Comparison of ENCODE assay signal across 23 cellular contexts in the genomic region with DNA sequence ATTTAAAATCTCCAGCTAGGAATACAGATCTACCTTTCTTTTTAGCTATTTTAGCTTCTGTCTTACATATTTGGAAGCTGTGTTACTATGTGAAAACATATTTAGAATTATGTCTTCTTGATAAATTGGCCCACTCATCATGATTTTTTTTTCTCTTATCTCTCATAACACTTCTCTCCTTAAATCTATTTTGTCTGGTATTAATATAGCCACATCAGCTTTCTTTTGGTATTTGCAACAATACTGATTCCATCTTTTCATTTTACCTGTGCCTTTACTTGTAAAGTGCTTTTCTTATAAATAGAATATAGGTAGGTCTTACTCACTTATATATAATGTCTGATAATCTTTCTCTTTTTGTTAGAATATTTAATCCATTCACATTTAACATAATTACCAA. TPM values are rescaled to one million over a fixed set of nuclear protein-coding genes. Genes with fewer than 3 reads are reported as not detected.
DNase-seq lines count a peak whose midpoint lies in the region; ATAC-seq, FAIRE-seq and TF ChIP-seq lines count a peak whose summit lies in the region.
"Had no signal": no experiment of that assay in that cellular context is flagged by ENCODE, and none has a peak within 500 bp of the region (broad histone marks: within the 10 kb centered on the region; RNA-seq: fewer than 3 reads in every experiment).

No MANE protein-coding gene starts in this region.

- peaks cover 30% of the 10 kb centered on the region for H3K4me1 Mint-ChIP-seq in MCF 10A (ENCODE audit: insufficient read depth, unreplicated experiment)
- H3K4me1 Mint-ChIP-seq in GM23338, result peaks cover 4% of the 10 kb centered on the region; the same call in 2 of the 3 replicates
- H3K4me1 Mint-ChIP-seq in activated CD4-positive, alpha-beta T cell treated with anti-CD3 and anti-CD28 coated beads, Interleukin-2, amount 10 ng/mL, durations not matched to agents 24 days and 14 days, result peaks cover 16% of the 10 kb centered on the region

- H3K27ac Mint-ChIP-seq in MCF 10A (ENCODE audit: low read depth, unreplicated experiment), result peak overlapping the region; percentile 22
- H3K27ac Mint-ChIP-seq in GM23338, result peak overlapping the region; percentile 9; the same call in 1 of the 2 replicates
- no peak overlapping the region for H3K27ac Mint-ChIP-seq in activated CD4-positive, alpha-beta T cell treated with anti-CD3 and anti-CD28 coated beads, Interleukin-2, amount 10 ng/mL, durations not matched to agents 24 days and 14 days
- H3K27ac Mint-ChIP-seq: B cell; CD4-positive, alpha-beta T cell had no signal

- ATAC-seq in GM23338, result no peak
- no peak for ATAC-seq in K562
- ATAC-seq in GM19455 (IDR thresholded peaks at IDR 0.05; ENCODE audit: unreplicated experiment), result no peak
- ATAC-seq: HCT116 had no signal

- DNase-seq in MCF 10A (ENCODE audit: unreplicated experiment) (no peak), mammary epithelial cell (no peak), GM23338 (ENCODE audit: low spot score) (no peak), K562 (ENCODE audit: extremely low read depth in 1 of 4, low spot score in 3 of 4) (no peak), smooth muscle cell (lab: John Stamatoyannopoulos, UW; ENCODE audit: unreplicated experiment) (no peak), substantia nigra (lab: John Stamatoyannopoulos, UW) (no peak)
- DNase-seq in activated CD4-positive, alpha-beta T cell treated with anti-CD3 and anti-CD28 coated beads, Interleukin-2, amount 10 ng/mL, durations not matched to agents 24 days and 14 days, result no peak
- DNase-seq: Calu3; CD4-positive, alpha-beta T cell; COR-L47; DMS53; DMS79 treated with DMSO at 0.1 percent for 48 hours; GF-D8; H7 had no signal

- H3K4me3 Mint-ChIP-seq in MCF 10A (ENCODE audit: unreplicated experiment) (no peak overlapping the region), GM23338 (no peak overlapping the region)
- H3K4me3 Mint-ChIP-seq in activated CD4-positive, alpha-beta T cell treated with anti-CD3 and anti-CD28 coated beads, Interleukin-2, amount 10 ng/mL, durations not matched to agents 24 days and 14 days, result no peak overlapping the region
- H3K4me3 Mint-ChIP-seq: B cell; CD4-positive, alpha-beta T cell had no signal

- BruUV-seq in MCF 10A (replicated peaks; lab: Mats Ljungman, UMichigan), result no TSS peak
- BruUV-seq in mammary epithelial cell (replicated peaks; lab: Mats Ljungman, UMichigan), result no TSS peak
- BruUV-seq in K562 (replicated peaks; lab: Mats Ljungman, UMichigan), result no TSS peak

- CTCF ChIA-PET in MCF 10A (lab: Yijun Ruan, JAX) (interaction anchor here (0.6 kb wide), 1 partner anchor 254 kb away, joined by 4 read pairs; no protein-coding TSS in a partner anchor), mammary epithelial cell (lab: Charles Lee; ENCODE audit: low non-redundant PET) (no interaction called here), K562 (lab: Yijun Ruan, JAX; ENCODE audit: low intra/inter-chr PET ratio) (no interaction called here)

- intact Hi-C loops in MCF 10A (cut with micrococcal nuclease) (no loop called here), mammary epithelial cell (cut with micrococcal nuclease) (no loop called here), K562 (cut with micrococcal nuclease) (no loop called here)
- intact Hi-C loops in activated CD4-positive, alpha-beta T cell treated with anti-CD3 and anti-CD28 coated beads, Interleukin-2, amount 10 ng/mL, durations not matched to agents 24 days and 14 days (cut with micrococcal nuclease), result no loop called here

- no peak overlapping the region for H3K4me2 ChIP-seq in mammary epithelial cell (ENCODE audit: insufficient read depth, low read depth, low read length)
- H3K4me2 ChIP-seq in GM23338, result no peak overlapping the region
- H3K4me2 ChIP-seq in K562 (ENCODE audit: insufficient read depth, low read length), result no peak overlapping the region
- H3K4me2 ChIP-seq in smooth muscle cell, result peak overlapping the region; percentile 70
- H3K4me2 ChIP-seq: BLaER1 had no signal

- TF ChIP-seq CTCF in MCF 10A (IDR thresholded peaks at IDR 0.05; ENCODE audit: unreplicated experiment), result no peak
- TF ChIP-seq CTCF in mammary epithelial cell (conservative IDR thresholded peaks at IDR 0.05 in 1 of 2, IDR thresholded peaks at IDR 0.05 in 1 of 2; ENCODE audit: extremely low read depth in 1 of 2, insufficient read depth in 1 of 2, low read depth in 1 of 2, low read length in 2 of 2), result no peak
- no peak for TF ChIP-seq CTCF in GM23338 (conservative IDR thresholded peaks at IDR 0.05; ENCODE audit: low read depth in 2 of 2)
- TF ChIP-seq CTCF in K562 (IDR thresholded peaks at IDR 0.05 in 2 of 3, conservative IDR thresholded peaks at IDR 0.05 in 1 of 3; ENCODE audit: insufficient read depth in 2 of 3, low read depth in 1 of 3, low read length in 3 of 3), result no peak
- TF ChIP-seq CTCF in smooth muscle cell (IDR thresholded peaks at IDR 0.05; ENCODE audit: borderline replicate concordance, insufficient read depth, poor library complexity, severe bottlenecking), result no peak

- H3K79me2 ChIP-seq in mammary epithelial cell (ENCODE audit: insufficient read depth, low read length), result peaks cover 90% of the 10 kb centered on the region
- peaks cover 99% of the 10 kb centered on the region for H3K79me2 ChIP-seq in GM23338 (replicated peaks; ENCODE audit: insufficient read depth)
- H3K79me2 ChIP-seq in K562 (ENCODE audit: control insufficient read depth, insufficient read depth, low read length), result peaks cover 100% of the 10 kb centered on the region
- peaks cover 100% of the 10 kb centered on the region for H3K79me2 ChIP-seq in smooth muscle cell (ENCODE audit: low read depth)

- H4K20me1 ChIP-seq in mammary epithelial cell (ENCODE audit: insufficient read depth, low read length) (no peaks in the 10 kb centered on the region), GM23338 (replicated peaks; ENCODE audit: insufficient read depth) (0 out of 2 replicates have a peak, but pooled peaks cover 3% of the 10 kb centered on the region), K562 (replicated peaks; ENCODE audit: control insufficient read depth, insufficient read depth, low read length) (peaks cover 7% of the 10 kb centered on the region), smooth muscle cell (ENCODE audit: low read depth) (peaks cover 100% of the 10 kb centered on the region)

- H3K36me3 Mint-ChIP-seq in MCF 10A (ENCODE audit: insufficient read depth, unreplicated experiment) (peaks cover 27% of the 10 kb centered on the region), GM23338 (ENCODE audit: low read depth) (0 out of 3 replicates have a peak, but pooled peaks cover 3% of the 10 kb centered on the region)
- peaks cover 28% of the 10 kb centered on the region for H3K36me3 Mint-ChIP-seq in activated CD4-positive, alpha-beta T cell treated with anti-CD3 and anti-CD28 coated beads, Interleukin-2, amount 10 ng/mL, durations not matched to agents 24 days and 14 days (ENCODE audit: low read depth)

- POLR2A ChIA-PET in MCF 10A (lab: Yijun Ruan, JAX), result interaction anchor here (0.7 to 3.6 kb wide), 2 partner anchors 20 to 58 kb away, joined by 3 to 23 read pairs; partner anchors contain the start of gene PJA2
- POLR2A ChIA-PET in K562 (lab: Yijun Ruan, JAX), result interaction anchor here (0.5 to 1.0 kb wide), 4 partner anchors 9 to 1718 kb away, joined by 3 to 5 read pairs (median 3); no protein-coding TSS in a partner anchor

- H3K9ac ChIP-seq in mammary epithelial cell (ENCODE audit: insufficient read depth, low read length), result no peak overlapping the region
- no peak overlapping the region for H3K9ac ChIP-seq in K562 (ENCODE audit: insufficient read depth in 1 of 2, low read depth in 2 of 2, low read length in 2 of 2)
- H3K9ac ChIP-seq in smooth muscle cell (ENCODE audit: low read depth), result no peak overlapping the region
- H3K9ac ChIP-seq: BLaER1 had no signal

- H2AFZ ChIP-seq in mammary epithelial cell (ENCODE audit: low read depth, low read length), result no peak overlapping the region
- H2AFZ ChIP-seq in GM23338, result no peak overlapping the region
- H2AFZ ChIP-seq in K562 (ENCODE audit: low read depth, low read length), result no peak overlapping the region
- no peak overlapping the region for H2AFZ ChIP-seq in smooth muscle cell (ENCODE audit: low read depth)

- no peak for FAIRE-seq in K562 (lab: Jason Lieb, UNC)
- FAIRE-seq: A204.1, GM12891, H1 had no signal

- H3K9me2 ChIP-seq in GM23338 (ENCODE audit: insufficient read depth), result no peaks in the 10 kb centered on the region

- H3K9me1 ChIP-seq in K562 (ENCODE audit: control insufficient read depth, insufficient read depth, low read length), result no peaks in the 10 kb centered on the region

- H3K36me3 ChIP-seq in mammary epithelial cell (ENCODE audit: insufficient read depth, low read length) (no peaks in the 10 kb centered on the region), GM23338 (ENCODE audit: insufficient read depth) (no peaks in the 10 kb centered on the region), K562 (ENCODE audit: control insufficient read depth, insufficient read depth, low read length) (0 out of 3 replicates have a peak, but pooled peaks cover 2% of the 10 kb centered on the region), smooth muscle cell (ENCODE audit: low read depth) (no peaks in the 10 kb centered on the region)

- no peaks in the 10 kb centered on the region for H3F3A ChIP-seq in GM23338 (replicated peaks; ENCODE audit: low read depth)
- no peaks in the 10 kb centered on the region for H3F3A ChIP-seq in smooth muscle cell (ENCODE audit: low read depth)

- peaks cover 14% of the 10 kb centered on the region for H3K4me1 ChIP-seq in mammary epithelial cell (ENCODE audit: insufficient read depth, low read length)
- no peaks in the 10 kb centered on the region for H3K4me1 ChIP-seq in GM23338 (ENCODE audit: insufficient read depth)
- H3K4me1 ChIP-seq in K562 (replicated peaks in 1 of 2; ENCODE audit: control insufficient read depth in 2 of 2, insufficient read depth in 2 of 2, low read length in 2 of 2), result peaks cover 2 to 20% of the 10 kb centered on the region in 2 experiments
- H3K4me1 ChIP-seq in smooth muscle cell (ENCODE audit: low read depth), result peaks cover 20% of the 10 kb centered on the region

- H3K9me3 Mint-ChIP-seq in MCF 10A (ENCODE audit: unreplicated experiment), result peaks cover 8% of the 10 kb centered on the region
- no peaks in the 10 kb centered on the region for H3K9me3 Mint-ChIP-seq in GM23338
- H3K9me3 Mint-ChIP-seq in activated CD4-positive, alpha-beta T cell treated with anti-CD3 and anti-CD28 coated beads, Interleukin-2, amount 10 ng/mL, durations not matched to agents 24 days and 14 days, result peaks cover 5% of the 10 kb centered on the region
- H3K9me3 Mint-ChIP-seq: CD4-positive, alpha-beta T cell had no signal

- no peak for TF ChIP-seq EP300 in K562 (IDR thresholded peaks at IDR 0.05; ENCODE audit: low read length)

- no peak for TF ChIP-seq POLR2A in K562 (conservative IDR thresholded peaks at IDR 0.05)

- H3K27ac ChIP-seq in mammary epithelial cell (ENCODE audit: insufficient read depth, low read depth, low read length) (no peak overlapping the region), GM23338 (ENCODE audit: low read depth) (no peak overlapping the region), K562 (ENCODE audit: extremely low read depth, low read depth, low read length) (no peak overlapping the region), smooth muscle cell (ENCODE audit: low read depth) (peak overlapping the region; percentile 54), substantia nigra (ENCODE audit: low read depth, low read length, poor library complexity, severe bottlenecking) (no peak overlapping the region)
- H3K27ac ChIP-seq: 22Rv1, BLaER1, C4-2B had no signal

- H3K9me3 ChIP-seq in mammary epithelial cell (replicated peaks; ENCODE audit: insufficient read depth, low read length), result no peaks in the 10 kb centered on the region
- H3K9me3 ChIP-seq in K562 (replicated peaks; ENCODE audit: control insufficient read depth, insufficient read depth, low read depth, low read length), result no peaks in the 10 kb centered on the region
- H3K9me3 ChIP-seq in smooth muscle cell (replicated peaks; ENCODE audit: low read depth), result no peaks in the 10 kb centered on the region

- dilution Hi-C loops in mammary epithelial cell (cut with HindIII; ENCODE audit: low sequenced_read_pairs), result no loop called here

- H3K27me3 ChIP-seq in mammary epithelial cell (ENCODE audit: insufficient read depth, low read length), result no peaks in the 10 kb centered on the region
- no peaks in the 10 kb centered on the region for H3K27me3 ChIP-seq in GM23338 (ENCODE audit: insufficient read depth)
- H3K27me3 ChIP-seq in K562 (ENCODE audit: control insufficient read depth in 2 of 2, insufficient read depth in 2 of 2, low read length in 2 of 2), result no peaks in the 10 kb centered on the region
- no peaks in the 10 kb centered on the region for H3K27me3 ChIP-seq in smooth muscle cell (ENCODE audit: low read depth)
- H3K27me3 ChIP-seq: BLaER1 had no signal

- TF ChIP-seq RAD21 in K562 (CRISPR knock-in tag; conservative IDR thresholded peaks at IDR 0.05 in 1 of 2, IDR thresholded peaks at IDR 0.05 in 1 of 2), result no peak

- in situ Hi-C loops in mammary epithelial cell (cut with MboI; ENCODE audit: low sequenced_read_pairs in 2 of 2) (no loop called here), K562 (cut with MboI) (no loop called here)

- H3K27me3 Mint-ChIP-seq in MCF 10A (ENCODE audit: insufficient read depth, unreplicated experiment), result no peaks in the 10 kb centered on the region
- H3K27me3 Mint-ChIP-seq in GM23338 (ENCODE audit: insufficient read depth, low read depth, poor library complexity), result no peaks in the 10 kb centered on the region
- no peaks in the 10 kb centered on the region for H3K27me3 Mint-ChIP-seq in activated CD4-positive, alpha-beta T cell treated with anti-CD3 and anti-CD28 coated beads, Interleukin-2, amount 10 ng/mL, durations not matched to agents 24 days and 14 days
- H3K27me3 Mint-ChIP-seq: B cell; CD4-positive, alpha-beta T cell had no signal

- H3K4me3 ChIP-seq in mammary epithelial cell (replicated peaks in 1 of 3; ENCODE audit: insufficient read depth in 1 of 3, low read depth in 2 of 3, low read length in 3 of 3) (no peak overlapping the region), GM23338 (no peak overlapping the region), K562 (no peak overlapping the region), smooth muscle cell (no peak overlapping the region)
- H3K4me3 ChIP-seq: BLaER1 had no signal

RNA-seq across cellular contexts. Expression of gene PJA2, which starts 19.6 kb away (rescaled TPM):
- total RNA-seq in MCF 10A (2022) (54.4 and 56.9 TPM in 2 replicates), mammary epithelial cell (10 to 100 TPM; 40.3 to 64.5 TPM), K562 (2014; rRNA removed) (25.1 and 26.4 TPM in 2 replicates), K562 (2014; rRNA removed; fragmentation: Illumina TruSeq; extraction: Trizol) (56.7 and 63.5 TPM in 2 replicates), K562 (2015; rRNA removed; fragmentation: Illumina TruSeq; extraction: Trizol) (48.8 and 52.1 TPM in 2 replicates), K562 (2021) (43.1 and 43.7 TPM in 2 replicates), smooth muscle cell (183 and 221 TPM in 2 replicates)
- polyA plus RNA-seq in mammary epithelial cell (24.2 TPM), GM23338 (2016; fragmentation: Nextera tagmentation; extraction: Ambion mirVana) (30.3 and 31.5 TPM in 2 replicates), K562 (2011; rRNA removed) (69.6 and 82.1 TPM in 2 replicates), K562 (2014; fragmentation: Illumina TruSeq; extraction: Trizol) (50.2 and 53.2 TPM in 2 replicates), K562 (2014; fragmentation: Nextera tagmentation; extraction: Ambion mirVana) (10 to 100 TPM; 31.2 to 50.1 TPM), K562 (2014; rRNA removed) (33.9 TPM in 2 replicates), smooth muscle cell (79.4 and 84.0 TPM in 2 replicates)
- polyA minus RNA-seq in mammary epithelial cell, result 48.6 TPM
- total RNA-seq in GM23338 (2014; rRNA removed; shearing (Covaris generic)), result 62.5 and 65.3 TPM in 2 replicates
- total RNA-seq in K562 (2011; cell fraction: chromatin; rRNA removed; ENCODE audit: low replicate concordance), result 17.3 and 73.8 TPM in 2 replicates
- total RNA-seq in K562 (2011; cell fraction: nucleolus; rRNA removed), result 9.3 and 12.9 TPM in 2 replicates
- 29.8 and 44.4 TPM in 2 replicates for total RNA-seq in K562 (2011; cell fraction: nucleoplasm; rRNA removed)
- polyA plus RNA-seq in K562 (2011; cell fraction: cytosol; rRNA removed), result 16.4 and 39.3 TPM in 2 replicates
- polyA plus RNA-seq in K562 (2011; cell fraction: nucleus; rRNA removed), result 14.9 and 24.4 TPM in 2 replicates
- 44.5 and 46.7 TPM in 2 replicates for polyA plus RNA-seq in K562 (2012)
- 150 and 167 TPM in 2 replicates for polyA minus RNA-seq in K562 (2011; rRNA and poly(A)+ RNA removed)
- polyA minus RNA-seq in K562 (2011; cell fraction: cytosol; rRNA and poly(A)+ RNA removed), result 39.3 and 47.3 TPM in 2 replicates
- polyA minus RNA-seq in K562 (2011; cell fraction: nucleus; rRNA and poly(A)+ RNA removed), result 21.4 and 44.0 TPM in 2 replicates
- 39.4 and 40.6 TPM in 2 replicates for total RNA-seq in activated CD4-positive, alpha-beta T cell treated with anti-CD3 and anti-CD28 coated beads, Interleukin-2, amount 10 ng/mL, durations not matched to agents 24 days and 14 days
